21 cellular contexts compared by ENCODE assay signal in the genomic region with DNA sequence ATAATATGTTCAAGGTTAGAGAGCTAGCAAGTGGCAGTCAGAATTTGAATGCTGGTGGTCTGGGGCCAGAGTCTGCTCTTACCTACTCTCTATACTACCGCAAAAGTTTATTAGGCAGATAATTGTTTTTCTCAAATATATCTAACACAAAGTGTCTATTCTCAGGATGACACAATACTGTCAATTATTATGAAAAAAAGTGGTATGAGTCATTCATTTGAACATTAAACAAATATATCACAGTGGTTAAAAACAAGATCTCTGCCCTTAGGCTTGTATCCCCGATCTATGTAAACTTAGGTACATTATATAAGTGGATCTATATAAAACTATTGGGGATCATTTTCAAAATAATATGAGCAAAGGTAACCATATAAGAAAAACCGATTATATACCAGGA.
"Had no signal": no experiment of that assay in that cellular context is flagged by ENCODE, and none has a peak within 500 bp of the region (broad histone marks: within the 10 kb centered on the region; RNA-seq: fewer than 3 reads in every experiment).

No MANE protein-coding gene starts in this region.

- H3K36me3 ChIP-seq: lower lobe of right lung, neutrophil, WERI-Rb-1 had no signal

- ATAC-seq: activated CD4-positive, alpha-beta T cell treated with anti-CD3 and anti-CD28 coated beads for 36 hours; effector memory CD8-positive, alpha-beta T cell; left cardiac atrium; lower lobe of right lung; naive thymus-derived CD4-positive, alpha-beta T cell; stimulated activated naive CD8-positive, alpha-beta T cell treated with anti-CD3 and anti-CD28 coated beads, Interleukin-15, amount 100 ng/mL, for 72 hours had no signal

- H3K4me1 ChIP-seq: lower lobe of right lung had no signal

- H3K27ac ChIP-seq: lower lobe of right lung, neutrophil, skin epidermis, testis, WERI-Rb-1 had no signal

- H3K9me3 ChIP-seq: lower lobe of right lung, neutrophil, testis had no signal

- H3K27me3 ChIP-seq: neutrophil, testis had no signal

- DNase-seq: activated CD4-positive, alpha-beta memory T cell treated with anti-CD3 and anti-CD28 coated beads, Interleukin-2, amount 10 ng/mL, durations not matched to agents 7 days and 5 days; activated CD4-positive, alpha-beta T cell treated with anti-CD3 and anti-CD28 coated beads for 36 hours; activated gamma-delta T cell; activated naive CD8-positive, alpha-beta T cell treated with anti-CD3 and anti-CD28 coated beads for 36 hours; activated T-cell treated with anti-CD3 and anti-CD28 coated beads, Interleukin-2, amount 50 U/mL, for 48 hours; aorta; caudate nucleus; cortex of kidney; effector memory CD8-positive, alpha-beta T cell; glutamatergic neuron; immature natural killer cell; left cardiac atrium; lower lobe of right lung; naive thymus-derived CD4-positive, alpha-beta T cell; retina; stimulated activated CD4-positive, alpha-beta T cell treated with anti-CD3 and anti-CD28 coated beads, Interleukin-4, amount 100 ng/mL, for 4 hours; stimulated activated naive CD8-positive, alpha-beta T cell treated with anti-CD3 and anti-CD28 coated beads, Interleukin-15, amount 100 ng/mL, for 72 hours; testis; WERI-Rb-1 had no signal

- H3K4me3 ChIP-seq: lower lobe of right lung, skin epidermis, testis had no signal
